ENCODE assay signal across 25 cellular contexts in genomic region chr13:78762825-78763224, GRCh38.
"Had no signal": no experiment of that assay in that cellular context is flagged by ENCODE, and none has a peak within 500 bp of the region (broad histone marks: within the 10 kb centered on the region; RNA-seq: fewer than 3 reads in every experiment).

No MANE protein-coding gene starts in this region.

- H3K4me3 ChIP-seq: cardiac muscle cell had no signal

- H3K27me3 ChIP-seq: cardiac muscle cell had no signal

- H3K4me2 ChIP-seq: KMS-11 had no signal

- H3K36me3 ChIP-seq: cardiac muscle cell had no signal

- H3K9ac ChIP-seq: KMS-11 had no signal

- H3K27ac ChIP-seq: cardiac muscle cell, KMS-11, RWPE1 had no signal

- DNase-seq: activated B cell treated with CpG ODN at 0.5 μM for 24 hours; activated CD4-positive, alpha-beta T cell treated with anti-CD3 and anti-CD28 coated beads for 1 hour; activated CD4-positive, alpha-beta T cell treated with anti-CD3 and anti-CD28 coated beads, Interleukin-2, amount 10 ng/mL, durations not matched to agents 24 days and 14 days; activated CD4-positive, alpha-beta T cell treated with anti-CD3 and anti-CD28 coated beads, Interleukin-2, amount 50 U/mL, for 48 hours; activated CD8-positive, alpha-beta memory T cell treated with anti-CD3 and anti-CD28 coated beads, Interleukin-2, amount 10 ng/mL, durations not matched to agents 7 days and 5 days; activated effector memory CD4-positive, alpha-beta T cell treated with Interleukin-2 at 50 U/mL for 16 hours; activated naive CD4-positive, alpha-beta T cell treated with Interleukin-2 at 50 U/mL for 16 hours; activated T-cell treated with anti-CD3 and anti-CD28 coated beads, Interleukin-2, amount 50 U/mL, for 24 hours; amygdala; NCI-H1092; NCI-H1417; NCI-H2029 treated with DMSO at 0.1 percent for 48 hours; NCI-H446; NCI-H524; NCI-H774; NK-92 treated with Interleukin-12 subunit alpha and Interleukin-12 subunit beta, amount 100 ng/mL, for 24 hours; OCI-M1; SHP77 treated with DMSO at 0.1 percent for 48 hours; T-helper 17 cell; T-helper 9 cell had no signal

- ATAC-seq: activated CD8-positive, alpha-beta memory T cell treated with anti-CD3 and anti-CD28 coated beads, Interleukin-2, amount 10 ng/mL, durations not matched to agents 7 days and 5 days; activated naive CD4-positive, alpha-beta T cell treated with anti-CD3 and anti-CD28 coated beads, Interleukin-2, amount 50 U/mL, for 72 hours; Panc1; T-helper 17 cell had no signal
